In the genomic region with DNA sequence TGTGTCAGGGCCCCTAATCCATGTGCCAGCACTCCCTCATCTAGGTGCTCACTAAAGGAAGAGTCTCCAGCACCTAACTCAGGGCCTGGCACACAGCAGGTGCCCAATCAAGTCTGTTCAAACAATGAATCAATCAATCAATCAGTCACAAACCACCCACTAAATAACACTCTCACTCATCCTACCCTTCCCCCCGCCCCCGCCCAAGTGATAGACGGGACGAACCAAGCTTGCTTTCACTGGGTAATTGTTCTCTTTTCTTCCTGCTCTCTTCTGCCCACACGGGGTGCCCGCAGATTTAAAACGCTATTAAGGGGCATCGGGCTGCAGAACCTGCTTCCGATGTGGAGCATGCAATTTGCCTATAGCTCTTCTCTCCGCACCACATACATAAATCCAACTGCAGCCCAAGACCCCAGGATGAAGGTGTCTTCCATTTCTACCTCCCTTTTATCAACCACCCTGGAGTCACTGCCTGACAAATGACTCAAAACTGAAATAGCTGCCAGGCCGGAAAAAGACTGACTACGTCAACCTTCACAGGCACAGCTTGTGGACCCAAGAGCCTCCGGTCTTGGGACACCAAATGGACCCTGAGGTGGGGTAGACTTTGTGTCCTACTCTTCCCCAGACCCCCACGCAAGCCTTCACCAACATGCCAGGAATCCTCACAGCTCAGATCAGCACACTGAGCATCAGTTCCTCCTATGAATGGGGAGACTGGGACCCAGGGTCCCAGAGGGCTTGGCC, we compare ENCODE assay signal across 8 cellular contexts. TPM values are rescaled to one million over a fixed set of nuclear protein-coding genes. Genes with fewer than 3 reads are reported as not detected.
A peak's percentile ranks its signal among the peaks of the same experiment; 100 is the strongest.
DNase-seq lines count a peak whose midpoint lies in the region; ATAC-seq and TF ChIP-seq lines count a peak whose summit lies in the region.

No MANE protein-coding gene starts in this region.

- H3K4me1 ChIP-seq in mucosa of stomach (ENCODE audit: control insufficient read depth, insufficient read depth, low read length) (peaks cover 39% of the 10 kb centered on the region), urinary bladder (ENCODE audit: insufficient read depth) (no peaks in the 10 kb centered on the region)

- in situ Hi-C loops in astrocyte of the spinal cord (cut with HindIII; ENCODE audit: low sequenced_read_pairs) = no loop called here

- peak overlapping the region; percentile 60 for H3K4me3 ChIP-seq in astrocyte of the spinal cord (ENCODE audit: low read depth, low read length)
- peak overlapping the region; percentile 45 for H3K4me3 ChIP-seq in mucosa of stomach (ENCODE audit: low read length)
- H3K4me3 ChIP-seq in urinary bladder (ENCODE audit: low read depth, low read length) = peak overlapping the region; percentile 88

- no peaks in the 10 kb centered on the region for H3K27me3 ChIP-seq in mucosa of stomach (ENCODE audit: control insufficient read depth, insufficient read depth, low read length)

- ATAC-seq in GM19455 (IDR thresholded peaks at IDR 0.05; ENCODE audit: unreplicated experiment) = no peak

- no peaks in the 10 kb centered on the region for H3K9me3 ChIP-seq in mucosa of stomach (ENCODE audit: control insufficient read depth, low read length)

- WGBS in urinary bladder = 83% methylated on average over 14 of the region's 14 CpGs

- H3K36me3 ChIP-seq in mucosa of stomach (ENCODE audit: control insufficient read depth, insufficient read depth, low read length) (no peaks in the 10 kb centered on the region), urinary bladder (ENCODE audit: insufficient read depth) (no peaks in the 10 kb centered on the region)

- DNase-seq in activated T-cell treated with anti-CD3 and anti-CD28 coated beads for 48 hours (ENCODE audit: low read depth) = peak; percentile 34
- no peak for DNase-seq in activated T-cell treated with anti-CD3 and anti-CD28 coated beads, Interleukin-2, amount 50 U/mL, for 1 hour
- DNase-seq in astrocyte of the spinal cord (ENCODE audit: low read depth, low spot score) = no peak
- DNase-seq in SHP77 (lab: John Stamatoyannopoulos, UW) = no peak
- DNase-seq in Kasumi-1 (lab: John Stamatoyannopoulos, UW) = no peak

- no peak overlapping the region for H3K27ac ChIP-seq in urinary bladder (ENCODE audit: low read depth)

- peak overlapping the region; percentile 71 for H3K9ac ChIP-seq in mucosa of stomach (ENCODE audit: low read length)

- no peak for TF ChIP-seq CTCF in astrocyte of the spinal cord (IDR thresholded peaks at IDR 0.05; ENCODE audit: low read depth, low read length)

RNA-seq across cellular contexts. Expression of a gene that starts 1.7 kb away (rescaled TPM):
- 3.6 TPM for total RNA-seq in urinary bladder
- 7.6 TPM for polyA plus RNA-seq in urinary bladder
